12 cellular contexts compared by ENCODE assay signal in the genomic region with DNA sequence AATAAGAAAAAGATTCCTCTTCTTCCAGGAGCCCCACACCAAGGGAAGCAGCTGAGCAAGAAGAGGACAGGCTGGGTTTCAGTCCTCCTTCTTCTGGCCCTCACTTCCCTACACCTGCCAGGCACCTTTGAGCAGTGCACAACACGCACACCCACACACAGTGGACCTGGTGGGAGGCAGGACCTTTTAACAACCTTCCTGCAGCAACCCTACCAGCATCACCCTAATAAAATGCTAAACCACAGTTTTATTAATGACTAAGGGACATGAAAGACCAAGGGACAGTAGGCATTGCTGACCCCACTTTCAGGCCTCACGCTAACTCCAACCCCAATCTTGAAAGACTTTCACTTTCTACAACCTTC. TPM values are rescaled to one million over a fixed set of nuclear protein-coding genes. Genes with fewer than 3 reads are reported as not detected.
DNase-seq lines count a peak whose midpoint lies in the region; ATAC-seq and FAIRE-seq lines count a peak whose summit lies in the region.
"Had no signal": no experiment of that assay in that cellular context is flagged by ENCODE, and none has a peak within 500 bp of the region (broad histone marks: within the 10 kb centered on the region; RNA-seq: fewer than 3 reads in every experiment).

No MANE protein-coding gene starts in this region.

- H2BK15ac ChIP-seq in mesendoderm (replicated peaks; ENCODE audit: low read depth) = no peak overlapping the region

- no peak overlapping the region for H2BK120ac ChIP-seq in mesendoderm (ENCODE audit: low read depth, low read length)

- H3K9me3 ChIP-seq in CD4-positive, CD25-positive, alpha-beta regulatory T cell (ENCODE audit: control insufficient read depth in 2 of 2, low read length in 2 of 2) = no peaks in the 10 kb centered on the region
- H3K9me3 ChIP-seq: ovary had no signal

- peak overlapping the region; percentile 35 for H3K4me3 ChIP-seq in CD4-positive, CD25-positive, alpha-beta regulatory T cell (ENCODE audit: low read depth, low read length)
- no peak overlapping the region for H3K4me3 ChIP-seq in mesendoderm (ENCODE audit: low read length)
- H3K4me3 ChIP-seq: ovary had no signal

- H2BK5ac ChIP-seq in mesendoderm (ENCODE audit: low read length) = peak overlapping the region; percentile 35

- ATAC-seq in CD4-positive, CD25-positive, alpha-beta regulatory T cell (ENCODE audit: low read depth in 2 of 2) = no peak
- ATAC-seq in HG03460 (IDR thresholded peaks at IDR 0.05; ENCODE audit: unreplicated experiment) = no peak

- no peaks in the 10 kb centered on the region for H3K27me3 Mint-ChIP-seq in CD4-positive, CD25-positive, alpha-beta regulatory T cell
- no peaks in the 10 kb centered on the region for H3K27me3 Mint-ChIP-seq in activated T-helper 1 cell treated with anti-CD3 and anti-CD28 coated beads, Interleukin-12 subunit alpha, Interleukin-12 subunit beta, Interleukin-2, Interleukin-4 antibody, amounts not matched to agents 30 ng/mL and 10 ng/mL and 1 ng/mL, durations not matched to agents 14 hours and 24 hours and 36 hours (ENCODE audit: insufficient read depth)

- no peaks in the 10 kb centered on the region for H3K36me3 ChIP-seq in CD4-positive, CD25-positive, alpha-beta regulatory T cell (ENCODE audit: control insufficient read depth, insufficient read depth, low read length)
- no peaks in the 10 kb centered on the region for H3K36me3 ChIP-seq in mesendoderm (ENCODE audit: control insufficient read depth, insufficient read depth, low read length)
- H3K36me3 ChIP-seq: ovary had no signal

- peak in 1 of 3 donors; percentile 24 for DNase-seq in CD4-positive, CD25-positive, alpha-beta regulatory T cell
- DNase-seq in GM19239 (ENCODE audit: insufficient read length, low spot score) (no peak), mesendoderm (no peak), activated gamma-delta T cell (lab: John Stamatoyannopoulos, UW) (no peak), NCI-H446 treated with DMSO at 0.1 percent for 48 hours (lab: John Stamatoyannopoulos, UW) (no peak), NK-92 (lab: John Stamatoyannopoulos, UW; ENCODE audit: unreplicated experiment) (no peak)
- DNase-seq in activated T-helper 1 cell treated with anti-CD3 and anti-CD28 coated beads, Interleukin-12 subunit alpha, Interleukin-12 subunit beta, Interleukin-2, Interleukin-4 antibody, amounts not matched to agents 30 ng/mL and 10 ng/mL and 1 ng/mL, durations not matched to agents 14 hours and 24 hours and 36 hours (ENCODE audit: low spot score) = no peak
- DNase-seq: head of caudate nucleus, NCI-H1105 treated with DMSO at 0.1 percent for 48 hours, NCI-H748 treated with DMSO at 0.1 percent for 48 hours, ovary had no signal

- H3K4me1 Mint-ChIP-seq in CD4-positive, CD25-positive, alpha-beta regulatory T cell = peaks cover 5 to 91% (median 64%) of the 10 kb centered on the region in 4 donors
- H3K4me1 Mint-ChIP-seq in activated T-helper 1 cell treated with anti-CD3 and anti-CD28 coated beads, Interleukin-12 subunit alpha, Interleukin-12 subunit beta, Interleukin-2, Interleukin-4 antibody, amounts not matched to agents 30 ng/mL and 10 ng/mL and 1 ng/mL, durations not matched to agents 14 hours and 24 hours and 36 hours (ENCODE audit: low read depth) = peaks cover 59% of the 10 kb centered on the region

- H3K27me3 ChIP-seq in CD4-positive, CD25-positive, alpha-beta regulatory T cell (ENCODE audit: control insufficient read depth, insufficient read depth, low read length) = no peaks in the 10 kb centered on the region
- no peaks in the 10 kb centered on the region for H3K27me3 ChIP-seq in mesendoderm (ENCODE audit: insufficient read depth, low read length, poor library complexity)
- H3K27me3 ChIP-seq: ovary had no signal

- H3K36me3 Mint-ChIP-seq in CD4-positive, CD25-positive, alpha-beta regulatory T cell = peaks cover 8% of the 10 kb centered on the region
- H3K36me3 Mint-ChIP-seq in activated T-helper 1 cell treated with anti-CD3 and anti-CD28 coated beads, Interleukin-12 subunit alpha, Interleukin-12 subunit beta, Interleukin-2, Interleukin-4 antibody, amounts not matched to agents 30 ng/mL and 10 ng/mL and 1 ng/mL, durations not matched to agents 14 hours and 24 hours and 36 hours (ENCODE audit: low read depth) = peaks cover 5% of the 10 kb centered on the region

- H3K23ac ChIP-seq in mesendoderm (ENCODE audit: low read length) = no peak overlapping the region

- WGBS in mesendoderm (ENCODE audit: extremely low coverage, insufficient coverage, low lambda C conversion rate) = no CpG with 5 or more reads among the region's 2 CpGs

- H2AK5ac ChIP-seq in mesendoderm (ENCODE audit: low read length) = no peak overlapping the region

- H3K9ac ChIP-seq in mesendoderm (ENCODE audit: low read length) = no peak overlapping the region

- H3K4me2 ChIP-seq in mesendoderm (ENCODE audit: low read length) = no peak overlapping the region

- no peaks in the 10 kb centered on the region for H3K9me3 Mint-ChIP-seq in CD4-positive, CD25-positive, alpha-beta regulatory T cell
- no peaks in the 10 kb centered on the region for H3K9me3 Mint-ChIP-seq in activated T-helper 1 cell treated with anti-CD3 and anti-CD28 coated beads, Interleukin-12 subunit alpha, Interleukin-12 subunit beta, Interleukin-2, Interleukin-4 antibody, amounts not matched to agents 30 ng/mL and 10 ng/mL and 1 ng/mL, durations not matched to agents 14 hours and 24 hours and 36 hours

- peak overlapping the region; percentile 58 for H3K56ac ChIP-seq in mesendoderm (ENCODE audit: low read length)

- peaks cover 80% of the 10 kb centered on the region for H3K4me1 ChIP-seq in CD4-positive, CD25-positive, alpha-beta regulatory T cell (ENCODE audit: control insufficient read depth, insufficient read depth, low read length, poor library complexity, severe bottlenecking)
- H3K4me1 ChIP-seq in mesendoderm (ENCODE audit: control insufficient read depth, low read depth, low read length) = peaks cover 43% of the 10 kb centered on the region

- H3K27ac ChIP-seq in CD4-positive, CD25-positive, alpha-beta regulatory T cell (ENCODE audit: insufficient read depth, low read length, poor library complexity, severe bottlenecking) = peak overlapping the region; percentile 49
- no peak overlapping the region for H3K27ac ChIP-seq in mesendoderm (ENCODE audit: low read depth, low read length)
- H3K27ac ChIP-seq: ovary had no signal

- peaks cover 37% of the 10 kb centered on the region for H3K79me1 ChIP-seq in mesendoderm (ENCODE audit: low read length)

- H4K8ac ChIP-seq in mesendoderm (ENCODE audit: low read depth, low read length) = no peak overlapping the region

- H3K4me3 Mint-ChIP-seq in CD4-positive, CD25-positive, alpha-beta regulatory T cell = peak overlapping the region in 3 of 4 donors; percentile 20 to 30 (median 28)
- no peak overlapping the region for H3K4me3 Mint-ChIP-seq in activated T-helper 1 cell treated with anti-CD3 and anti-CD28 coated beads, Interleukin-12 subunit alpha, Interleukin-12 subunit beta, Interleukin-2, Interleukin-4 antibody, amounts not matched to agents 30 ng/mL and 10 ng/mL and 1 ng/mL, durations not matched to agents 14 hours and 24 hours and 36 hours

- H3K27ac Mint-ChIP-seq in CD4-positive, CD25-positive, alpha-beta regulatory T cell = peak overlapping the region; percentile 95 to 99 (median 99)
- H3K27ac Mint-ChIP-seq in activated T-helper 1 cell treated with anti-CD3 and anti-CD28 coated beads, Interleukin-12 subunit alpha, Interleukin-12 subunit beta, Interleukin-2, Interleukin-4 antibody, amounts not matched to agents 30 ng/mL and 10 ng/mL and 1 ng/mL, durations not matched to agents 14 hours and 24 hours and 36 hours = peak overlapping the region; percentile 24

- peaks cover 55% of the 10 kb centered on the region for H3K79me2 ChIP-seq in mesendoderm (ENCODE audit: control insufficient read depth, insufficient read depth, low read length)

- FAIRE-seq in GM19239 (lab: Jason Lieb, UNC) = peak; percentile 81

- no peak overlapping the region for H3K18ac ChIP-seq in mesendoderm (ENCODE audit: low read length)

- intact Hi-C loops in activated T-helper 1 cell treated with anti-CD3 and anti-CD28 coated beads, Interleukin-12 subunit alpha, Interleukin-12 subunit beta, Interleukin-2, Interleukin-4 antibody, amounts not matched to agents 30 ng/mL and 10 ng/mL and 1 ng/mL, durations not matched to agents 14 hours and 24 hours and 36 hours (cut with micrococcal nuclease) = no loop called here

- H4K5ac ChIP-seq in mesendoderm (ENCODE audit: low read length) = no peak overlapping the region

- no peak overlapping the region for H3K4ac ChIP-seq in mesendoderm (ENCODE audit: low read depth, low read length)

RNA-seq across cellular contexts. Expression of a gene that starts 12.2 kb away (rescaled TPM):
- 136 TPM for total RNA-seq in CD4-positive, CD25-positive, alpha-beta regulatory T cell
- 10 to 100 TPM; 24.7 to 43.7 (median 29.5) TPM for polyA plus RNA-seq in CD4-positive, CD25-positive, alpha-beta regulatory T cell
- 78.8 and 88.6 TPM in 2 replicates for total RNA-seq in activated T-helper 1 cell treated with anti-CD3 and anti-CD28 coated beads, Interleukin-12 subunit alpha, Interleukin-12 subunit beta, Interleukin-2, Interleukin-4 antibody, amounts not matched to agents 30 ng/mL and 10 ng/mL and 1 ng/mL, durations not matched to agents 14 hours and 24 hours and 36 hours
- 29.0 TPM for polyA plus RNA-seq in mesendoderm (2013, experiment 1 of 2)
- 27.5 TPM for polyA plus RNA-seq in mesendoderm (2013, experiment 2 of 2)

RNA-seq across cellular contexts. Expression of a gene that starts 53.8 kb away (rescaled TPM):
- total RNA-seq in CD4-positive, CD25-positive, alpha-beta regulatory T cell = 11.2 TPM
- 10 to 100 TPM; 13.6 to 16.8 (median 14.0) TPM for polyA plus RNA-seq in CD4-positive, CD25-positive, alpha-beta regulatory T cell
- 19.8 and 23.9 TPM in 2 replicates for total RNA-seq in activated T-helper 1 cell treated with anti-CD3 and anti-CD28 coated beads, Interleukin-12 subunit alpha, Interleukin-12 subunit beta, Interleukin-2, Interleukin-4 antibody, amounts not matched to agents 30 ng/mL and 10 ng/mL and 1 ng/mL, durations not matched to agents 14 hours and 24 hours and 36 hours
- polyA plus RNA-seq in mesendoderm (2013, experiment 1 of 2) = 12.8 TPM
- 13.7 TPM for polyA plus RNA-seq in mesendoderm (2013, experiment 2 of 2)
